15 cellular contexts compared by ENCODE assay signal in the genomic region with DNA sequence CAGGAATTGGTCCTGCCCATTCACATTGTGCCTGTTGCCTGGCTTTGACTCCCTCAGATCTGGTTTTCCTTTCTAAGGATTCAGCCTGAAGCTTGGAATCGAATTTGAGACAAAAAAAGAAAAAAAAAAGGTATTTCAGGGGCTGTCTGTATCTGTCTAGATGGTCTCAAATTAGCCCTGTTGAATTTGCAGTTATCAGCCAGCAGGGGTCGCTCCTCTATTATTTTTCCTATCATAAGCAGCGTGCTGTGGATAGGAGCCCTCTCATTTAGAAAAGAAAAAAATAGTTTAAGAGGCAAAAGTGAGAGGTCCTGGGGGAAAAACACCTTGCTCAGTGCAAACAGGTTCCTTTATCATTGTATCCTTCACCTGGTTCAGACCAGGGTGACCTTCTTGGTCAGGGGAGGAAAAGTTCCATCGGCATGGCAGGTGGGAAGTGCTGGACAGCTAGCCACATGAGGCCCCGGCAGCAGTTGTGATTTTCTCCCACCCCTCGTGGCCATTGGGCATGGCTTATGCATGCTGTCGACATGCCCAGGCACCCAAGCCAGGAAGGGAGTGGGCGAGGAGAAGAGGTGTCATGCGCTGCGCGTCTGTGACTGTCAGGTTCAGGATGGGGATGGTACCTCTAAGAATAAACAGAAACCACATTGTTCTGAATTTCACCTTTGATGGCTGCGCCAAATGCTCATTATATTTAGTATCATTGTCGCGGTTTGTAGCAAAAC. TPM values are rescaled to one million over a fixed set of nuclear protein-coding genes. Genes with fewer than 3 reads are reported as not detected.
A peak's percentile ranks its signal among the peaks of the same experiment; 100 is the strongest.
DNase-seq lines count a peak whose midpoint lies in the region; ATAC-seq and TF ChIP-seq lines count a peak whose summit lies in the region.
"Had no signal": no experiment of that assay in that cellular context is flagged by ENCODE, and none has a peak within 500 bp of the region (broad histone marks: within the 10 kb centered on the region; RNA-seq: fewer than 3 reads in every experiment).

No MANE protein-coding gene starts in this region.

- H3K27ac ChIP-seq in A673 (ENCODE audit: low read depth, low read length, poor library complexity, severe bottlenecking) = no peak overlapping the region

- H3K27me3 ChIP-seq in A673 (replicated peaks; ENCODE audit: insufficient read depth, low read depth, low read length, poor library complexity) = no peaks in the 10 kb centered on the region

- H3K4me3 ChIP-seq in A673 (ENCODE audit: low read depth, low read length, poor library complexity, severe bottlenecking) = no peak overlapping the region
- no peak overlapping the region for H3K4me3 ChIP-seq in fibroblast of the aortic adventitia (ENCODE audit: low read depth, low read length)

- peaks cover 7% of the 10 kb centered on the region for H3K9me3 ChIP-seq in A673 (ENCODE audit: low read depth, low read length, poor library complexity, severe bottlenecking)

- no peaks in the 10 kb centered on the region for H3K4me1 ChIP-seq in A673 (ENCODE audit: insufficient read depth, low read length, poor library complexity, severe bottlenecking)

- TF ChIP-seq CTCF in A673 (conservative IDR thresholded peaks at IDR 0.05; ENCODE audit: low read depth, low read length) (peak; percentile 52), GM12872 (IDR thresholded peaks at IDR 0.05; ENCODE audit: insufficient read depth, low read depth, low read length) (peak; percentile 37; the same call in 1 of the 3 replicates), fibroblast of the aortic adventitia (IDR thresholded peaks at IDR 0.05; ENCODE audit: insufficient read depth, low read length) (peak; percentile 31)

- POLR2A ChIA-PET in A673 (lab: Charles Lee; ENCODE audit: low non-redundant PET) = no interaction called here

- intact Hi-C loops in A673 (cut with micrococcal nuclease; ENCODE audit: unreplicated experiment) = loop anchor here (1.0 kb wide), 1 partner anchor 247 kb away; no protein-coding TSS in a partner anchor
- intact Hi-C loops in left ventricle myocardium superior (cut with micrococcal nuclease) = no loop called here

- ATAC-seq in left ventricle myocardium superior = no peak
- ATAC-seq: T-cell had no signal

- no peaks in the 10 kb centered on the region for H3K36me3 ChIP-seq in A673 (ENCODE audit: insufficient read depth, low read length, poor library complexity, severe bottlenecking)

- in situ Hi-C loops in SK-MEL-5 (cut with HindIII; ENCODE audit: low pct_unique_long_range_greater_than_20kb, low sequenced_read_pairs) = no loop called here

- CTCF ChIA-PET in A673 (lab: Charles Lee) = no interaction called here

- BruUV-seq in A673 (replicated peaks; lab: Mats Ljungman, UMichigan) = no TSS peak

- DNase-seq in A673 (ENCODE audit: low spot score) = peak; percentile 5
- DNase-seq in SK-MEL-5 (ENCODE audit: low read depth, low spot score) = peak; percentile 41
- peak; percentile 6 for DNase-seq in fibroblast of the aortic adventitia (ENCODE audit: low read depth)
- DNase-seq in germinal center (ENCODE audit: low spot score) = no peak
- no peak for DNase-seq in left ventricle myocardium superior
- DNase-seq in inferior parietal cortex (ENCODE audit: extremely low spot score) = no peak
- no peak for DNase-seq in stimulated activated CD4-positive, alpha-beta T cell treated with anti-CD3 and anti-CD28 coated beads, Interleukin-4, amount 100 ng/mL, for 4 hours
- DNase-seq: amniotic stem cell, NCI-H510A, T-cell had no signal

RNA-seq across cellular contexts. Expression of a gene that starts 13.1 kb away (rescaled TPM):
- not detected in 2 replicates for total RNA-seq in A673 (2021)
- not detected in 2 replicates for total RNA-seq in SK-MEL-5 (2014; rRNA removed; shearing (Covaris generic))
- not detected in 2 replicates for polyA plus RNA-seq in SK-MEL-5 (2015; cell fraction: cytosol; rRNA removed)
- polyA plus RNA-seq in SK-MEL-5 (2015; cell fraction: nucleus; rRNA removed) = not detected in 2 replicates
- not detected in 2 replicates for total RNA-seq in fibroblast of the aortic adventitia (ENCODE audit: low replicate concordance)
- total RNA-seq in left ventricle myocardium superior = not detected
- total RNA-seq: liver, pulmonary artery endothelial cell, T-cell, urinary bladder had no signal
- polyA plus RNA-seq: IgD-negative memory B cell, liver, urinary bladder had no signal

Comparison
In these comparisons a context has a peak if more than half of its experiments do, and no peak if none do; other contexts are left out.
1. DNase-seq: peak in A673 (single experiment), SK-MEL-5 (single experiment) and fibroblast of the aortic adventitia (single experiment); none in germinal center (single experiment), left ventricle myocardium superior (single experiment), inferior parietal cortex (single experiment) and stimulated activated CD4-positive, alpha-beta T cell treated with anti-CD3 and anti-CD28 coated beads, Interleukin-4, amount 100 ng/mL, for 4 hours (0 of 2).
2. Peak in every context shown above with its lines, with median percentiles within 50 percentile points of each other: CTCF ChIP-seq.